ENCODE assay signal across 33 cellular contexts in the genomic region with DNA sequence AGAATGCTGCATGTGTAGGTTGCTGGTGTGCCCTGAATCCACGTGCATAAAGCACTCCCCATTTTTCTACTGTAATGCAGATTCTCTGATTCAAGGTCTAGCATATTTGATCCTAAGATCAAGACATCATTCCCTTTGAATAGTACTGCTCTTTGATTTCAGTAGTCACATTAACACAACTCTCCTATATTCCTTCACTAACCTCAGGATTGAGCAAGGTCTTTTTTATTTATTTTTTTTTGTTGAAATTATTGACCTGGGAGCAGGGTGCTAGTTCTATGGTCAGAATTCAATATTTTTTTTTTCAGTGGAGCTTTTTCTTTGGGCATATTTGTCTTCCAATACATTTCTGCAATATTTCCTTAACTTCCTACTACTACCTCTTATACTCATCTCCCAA.
"Had no signal": no experiment of that assay in that cellular context is flagged by ENCODE, and none has a peak within 500 bp of the region (broad histone marks: within the 10 kb centered on the region; RNA-seq: fewer than 3 reads in every experiment).

No MANE protein-coding gene starts in this region.

- H3K36me3 ChIP-seq: adrenal gland, ascending aorta, brain microvascular endothelial cell, breast epithelium, cardiac muscle cell had no signal

- H3K27ac ChIP-seq: adrenal gland, ascending aorta, body of pancreas, brain microvascular endothelial cell, breast epithelium, cardiac muscle cell had no signal

- ATAC-seq: activated naive CD4-positive, alpha-beta T cell treated with anti-CD3 and anti-CD28 coated beads, Interleukin-2, amount 50 U/mL, for 72 hours; activated naive CD8-positive, alpha-beta T cell treated with anti-CD3 and anti-CD28 coated beads, Interleukin-2, amount 50 U/mL, for 24 hours; activated T-cell treated with anti-CD3 and anti-CD28 coated beads, Interleukin-2, amount 50 U/mL, for 4 hours; activated T-cell treated with anti-CD3 and anti-CD28 coated beads, Interleukin-2, amount 50 U/mL, for 72 hours; activated T-helper 17 cell treated with anti-CD3 and anti-CD28 coated beads, Interleukin-2, amount 50 U/mL, for 72 hours; body of pancreas had no signal

- H3K9me3 ChIP-seq: adrenal gland, ascending aorta, body of pancreas had no signal

- H3K27me3 ChIP-seq: adrenal gland, ascending aorta, body of pancreas, brain microvascular endothelial cell, breast epithelium, cardiac muscle cell had no signal

- DNase-seq: activated effector memory CD4-positive, alpha-beta T cell treated with anti-CD3 and anti-CD28 coated beads, Interleukin-2, amount 50 U/mL, for 16 hours; activated effector memory CD4-positive, alpha-beta T cell treated with Interleukin-2 at 50 U/mL for 16 hours; activated gamma-delta T cell; activated gamma-delta T cell treated with Interleukin-2 at 50 U/mL for 16 hours; activated naive CD4-positive, alpha-beta T cell; activated naive CD4-positive, alpha-beta T cell treated with anti-CD3 and anti-CD28 coated beads for 36 hours; activated naive CD4-positive, alpha-beta T cell treated with anti-CD3 and anti-CD28 coated beads, Interleukin-2, amount 10 ng/mL, durations not matched to agents 7 days and 5 days; activated naive CD4-positive, alpha-beta T cell treated with anti-CD3 and anti-CD28 coated beads, Interleukin-2, amount 50 U/mL, for 16 hours; activated naive CD4-positive, alpha-beta T cell treated with Interleukin-2 at 50 U/mL for 16 hours; activated naive CD8-positive, alpha-beta T cell treated with anti-CD3 and anti-CD28 coated beads for 36 hours; activated naive CD8-positive, alpha-beta T cell treated with anti-CD3 and anti-CD28 coated beads, Interleukin-2, amount 10 ng/mL, durations not matched to agents 7 days and 5 days; activated naive CD8-positive, alpha-beta T cell treated with anti-CD3 and anti-CD28 coated beads, Interleukin-2, amount 50 U/mL, for 24 hours; activated T-cell treated with anti-CD3 and anti-CD28 coated beads, Interleukin-2, amount 50 U/mL, for 1 hour; activated T-cell treated with anti-CD3 and anti-CD28 coated beads, Interleukin-2, amount 50 U/mL, for 24 hours; activated T-cell treated with anti-CD3 and anti-CD28 coated beads, Interleukin-2, amount 50 U/mL, for 4 hours; activated T-cell treated with anti-CD3 and anti-CD28 coated beads, Interleukin-2, amount 50 U/mL, for 48 hours; activated T-cell treated with anti-CD3 and anti-CD28 coated beads, Interleukin-2, amount 50 U/mL, for 72 hours; adrenal gland; amniotic stem cell; amygdala; anterior cingulate cortex; aorta; body of pancreas; brain microvascular endothelial cell; caudate nucleus; central memory CD4-positive, alpha-beta T cell; cerebellar nuclear complex had no signal

- H3K4me1 ChIP-seq: adrenal gland, ascending aorta, body of pancreas, breast epithelium had no signal

- H3K4me3 ChIP-seq: adrenal gland, ascending aorta, body of pancreas, breast epithelium, cardiac muscle cell had no signal

- FAIRE-seq: bronchial epithelial cell had no signal
